In the genomic region with DNA sequence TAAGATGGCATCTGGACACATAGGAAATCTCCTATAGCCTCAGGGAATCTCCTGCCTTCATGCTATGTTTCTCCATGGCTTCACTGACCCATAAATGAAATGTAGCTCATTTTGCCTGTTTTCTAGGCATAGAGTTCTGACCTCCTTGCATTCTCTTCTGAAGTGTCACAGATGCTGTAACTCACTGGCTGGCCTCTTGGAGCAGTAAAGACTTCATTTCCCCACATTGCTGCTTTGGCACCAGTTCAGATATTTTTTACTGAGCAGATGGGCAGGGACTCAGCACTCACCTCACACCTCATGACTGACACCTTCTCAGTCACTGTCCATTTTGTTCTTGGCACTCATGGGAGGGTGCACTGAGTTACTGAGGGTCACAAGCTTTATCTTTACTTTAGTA, we compare ENCODE assay signal across 8 cellular contexts.
DNase-seq lines count a peak whose midpoint lies in the region; ATAC-seq and TF ChIP-seq lines count a peak whose summit lies in the region.

No MANE protein-coding gene starts in this region.

- in situ Hi-C loops in KBM-7 (cut with MboI; ENCODE audit: low pct_unique_long_range_greater_than_20kb, low sequenced_read_pairs): no loop called here

- no peaks in the 10 kb centered on the region for H3K27me3 ChIP-seq in CD4-positive, alpha-beta memory T cell (ENCODE audit: insufficient read depth, low read length)
- H3K27me3 ChIP-seq in WERI-Rb-1 (ENCODE audit: insufficient read depth, low read depth, severe bottlenecking): no peaks in the 10 kb centered on the region
- no peaks in the 10 kb centered on the region for H3K27me3 ChIP-seq in naive thymus-derived CD4-positive, alpha-beta T cell (ENCODE audit: control insufficient read depth in 2 of 2, insufficient read depth in 2 of 2, low read length in 2 of 2)

- H3K4me3 Mint-ChIP-seq in CD4-positive, alpha-beta memory T cell: no peak overlapping the region
- no peak overlapping the region for H3K4me3 Mint-ChIP-seq in effector memory CD8-positive, alpha-beta T cell
- peak overlapping the region in 4 of 10 donors; percentile 0 to 7 (median 4) for H3K4me3 Mint-ChIP-seq in naive thymus-derived CD4-positive, alpha-beta T cell

- no peak overlapping the region for H3K27ac ChIP-seq in CD4-positive, alpha-beta memory T cell (ENCODE audit: low read depth, low read length)
- 0 out of 2 replicates have a peak overlapping the region, but pooled peaks have one; percentile 16 for H3K27ac ChIP-seq in WERI-Rb-1
- no peak overlapping the region for H3K27ac ChIP-seq in naive thymus-derived CD4-positive, alpha-beta T cell (ENCODE audit: low read depth, low read length)
- no peak overlapping the region for H3K27ac ChIP-seq in caudate nucleus (ENCODE audit: low read depth, low read length)

- peak overlapping the region in 1 of 7 donors; percentile 9 for H3K27ac Mint-ChIP-seq in CD4-positive, alpha-beta memory T cell
- H3K27ac Mint-ChIP-seq in effector memory CD8-positive, alpha-beta T cell: no peak overlapping the region
- H3K27ac Mint-ChIP-seq in naive thymus-derived CD4-positive, alpha-beta T cell: peak overlapping the region in 6 of 9 donors; percentile 1 to 60 (median 43)

- H3K4me1 ChIP-seq in CD4-positive, alpha-beta memory T cell (ENCODE audit: insufficient read depth, low read length): no peaks in the 10 kb centered on the region
- peaks cover 0 to 15% of the 10 kb centered on the region in 2 donors for H3K4me1 ChIP-seq in naive thymus-derived CD4-positive, alpha-beta T cell (ENCODE audit: control insufficient read depth in 2 of 2, insufficient read depth in 2 of 2, low read length in 2 of 2)

- ATAC-seq in GM19372 (IDR thresholded peaks at IDR 0.05; ENCODE audit: low read depth, unreplicated experiment): peak; percentile 93
- ATAC-seq in effector memory CD8-positive, alpha-beta T cell (replicated peaks): peak; percentile 96
- ATAC-seq in naive thymus-derived CD4-positive, alpha-beta T cell: peak; percentile 90

- POLR2A ChIA-PET in CD4-positive, alpha-beta memory T cell (lab: Charles Lee; ENCODE audit: partially characterized antibody): interaction anchor here (0.7 to 1.2 kb wide), 2 partner anchors 34 to 374 kb away, joined by 3 read pairs; no protein-coding TSS in a partner anchor
- POLR2A ChIA-PET in naive thymus-derived CD4-positive, alpha-beta T cell (lab: Charles Lee): interaction anchor here (0.6 to 1.5 kb wide), 4 partner anchors 286 to 400 kb away, joined by 3 to 5 read pairs (median 4); a partner anchor contains a TSS

- no peaks in the 10 kb centered on the region for H3K36me3 Mint-ChIP-seq in CD4-positive, alpha-beta memory T cell
- no peaks in the 10 kb centered on the region for H3K36me3 Mint-ChIP-seq in effector memory CD8-positive, alpha-beta T cell (ENCODE audit: insufficient read depth)
- H3K36me3 Mint-ChIP-seq in naive thymus-derived CD4-positive, alpha-beta T cell: peaks cover 0 to 22% (median 4%) of the 10 kb centered on the region in 5 donors

- H3K27me3 Mint-ChIP-seq in CD4-positive, alpha-beta memory T cell: no peaks in the 10 kb centered on the region
- no peaks in the 10 kb centered on the region for H3K27me3 Mint-ChIP-seq in effector memory CD8-positive, alpha-beta T cell
- H3K27me3 Mint-ChIP-seq in naive thymus-derived CD4-positive, alpha-beta T cell: no peaks in the 10 kb centered on the region

- DNase-seq in CD4-positive, alpha-beta memory T cell: peak; percentile 45 to 54 (median 49)
- DNase-seq in KBM-7 (peak; percentile 58), WERI-Rb-1 (peak; percentile 58), caudate nucleus (lab: John Stamatoyannopoulos, UW) (no peak), NCI-H2107 (lab: John Stamatoyannopoulos, UW) (no peak)
- DNase-seq in effector memory CD8-positive, alpha-beta T cell: peak; percentile 27 to 43 (median 34)
- DNase-seq in naive thymus-derived CD4-positive, alpha-beta T cell: peak in 7 of 9 donors; percentile 32 to 72 (median 63)

- peaks cover 0 to 9% (median 0%) of the 10 kb centered on the region in 8 donors for H3K9me3 Mint-ChIP-seq in CD4-positive, alpha-beta memory T cell
- peaks cover 0 to 2% of the 10 kb centered on the region in 2 donors for H3K9me3 Mint-ChIP-seq in effector memory CD8-positive, alpha-beta T cell
- H3K9me3 Mint-ChIP-seq in naive thymus-derived CD4-positive, alpha-beta T cell: peaks cover 0 to 27% (median 4%) of the 10 kb centered on the region in 11 donors

- intact Hi-C loops in CD4-positive, alpha-beta memory T cell (cut with micrococcal nuclease): loop anchor here (1.0 to 2.0 kb wide), 2 partner anchors 309 to 374 kb away; no protein-coding TSS in a partner anchor
- intact Hi-C loops in naive thymus-derived CD4-positive, alpha-beta T cell (cut with micrococcal nuclease): loop anchor here (1.0 to 5.0 kb wide), 9 partner anchors 13 to 432 kb away; no protein-coding TSS in a partner anchor

- H3K4me1 Mint-ChIP-seq in CD4-positive, alpha-beta memory T cell: peaks cover 3 to 8% (median 5%) of the 10 kb centered on the region in 4 donors
- peaks cover 4 to 6% of the 10 kb centered on the region in 2 donors for H3K4me1 Mint-ChIP-seq in effector memory CD8-positive, alpha-beta T cell (ENCODE audit: low read depth in 2 of 2)
- H3K4me1 Mint-ChIP-seq in naive thymus-derived CD4-positive, alpha-beta T cell: peaks cover 3 to 36% (median 20%) of the 10 kb centered on the region in 7 donors

- H3K4me3 ChIP-seq in CD4-positive, alpha-beta memory T cell (ENCODE audit: low read length in 2 of 2): no peak overlapping the region
- H3K4me3 ChIP-seq in WERI-Rb-1 (ENCODE audit: low read depth, low read length): no peak overlapping the region
- no peak overlapping the region for H3K4me3 ChIP-seq in naive thymus-derived CD4-positive, alpha-beta T cell (ENCODE audit: low read length)

- CTCF ChIA-PET in CD4-positive, alpha-beta memory T cell (lab: Charles Lee; ENCODE audit: partially characterized antibody): interaction anchor here (0.7 to 3.6 kb wide), 24 partner anchors 11 to 428 kb away, joined by 3 to 74 read pairs (median 4); a partner anchor contains a TSS
- CTCF ChIA-PET in naive thymus-derived CD4-positive, alpha-beta T cell (lab: Charles Lee): interaction anchor here (0.5 to 2.6 kb wide), 22 partner anchors 16 to 432 kb away, joined by 3 to 13 read pairs (median 4); no protein-coding TSS in a partner anchor

- no peaks in the 10 kb centered on the region for H3K36me3 ChIP-seq in CD4-positive, alpha-beta memory T cell (ENCODE audit: insufficient read depth, low read length)
- H3K36me3 ChIP-seq in WERI-Rb-1: no peaks in the 10 kb centered on the region
- no peaks in the 10 kb centered on the region for H3K36me3 ChIP-seq in naive thymus-derived CD4-positive, alpha-beta T cell (ENCODE audit: control insufficient read depth in 2 of 3, insufficient read depth in 3 of 3, low read length in 3 of 3)

- H3K9me3 ChIP-seq in CD4-positive, alpha-beta memory T cell (ENCODE audit: control insufficient read depth in 1 of 2, low read length in 2 of 2): no peaks in the 10 kb centered on the region
- H3K9me3 ChIP-seq in WERI-Rb-1 (ENCODE audit: severe bottlenecking): no peaks in the 10 kb centered on the region
- no peaks in the 10 kb centered on the region for H3K9me3 ChIP-seq in naive thymus-derived CD4-positive, alpha-beta T cell (ENCODE audit: control insufficient read depth in 2 of 3, low read length in 3 of 3)

- peak; percentile 56 for TF ChIP-seq CTCF in WERI-Rb-1 (IDR thresholded peaks at IDR 0.05; ENCODE audit: low read depth, low read length)

Comparison
In these comparisons a context has a peak if more than half of its experiments do, and no peak if none do; other contexts are left out.
1. DNase-seq: peak in CD4-positive, alpha-beta memory T cell (5 of 5), KBM-7 (single experiment), WERI-Rb-1 (single experiment), effector memory CD8-positive, alpha-beta T cell (3 of 3) and naive thymus-derived CD4-positive, alpha-beta T cell (7 of 9); none in caudate nucleus (0 of 61) and NCI-H2107 (single experiment).
2. H3K27ac Mint-ChIP-seq: peak in naive thymus-derived CD4-positive, alpha-beta T cell (6 of 9); none in effector memory CD8-positive, alpha-beta T cell (0 of 2).
3. Peak in every context shown above with its lines, with median percentiles within 50 percentile points of each other: ATAC-seq.